In the genomic region with DNA sequence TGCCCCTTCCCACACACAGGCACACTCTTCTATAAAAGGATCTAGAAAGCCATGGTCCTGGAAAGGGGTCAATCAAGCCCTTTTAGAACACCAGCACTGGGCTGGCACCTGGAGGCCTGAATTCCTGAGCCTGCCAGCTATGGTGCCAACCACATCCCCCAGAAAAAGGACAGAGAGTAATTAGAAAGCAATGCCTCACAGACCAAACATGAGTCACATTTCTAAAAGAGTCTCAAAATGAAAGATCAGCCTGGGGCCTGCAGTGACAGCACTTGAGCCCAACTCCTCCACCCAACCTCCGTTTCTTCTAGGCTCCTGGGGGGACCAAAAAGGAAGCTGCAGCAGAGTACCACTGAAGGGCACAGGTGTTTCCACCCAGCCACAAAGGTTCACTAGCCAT, we compare ENCODE assay signal across 15 cellular contexts. TPM values are rescaled to one million over a fixed set of nuclear protein-coding genes. Genes with fewer than 3 reads are reported as not detected.
DNase-seq lines count a peak whose midpoint lies in the region; ATAC-seq, FAIRE-seq and TF ChIP-seq lines count a peak whose summit lies in the region.
"Had no signal": no experiment of that assay in that cellular context is flagged by ENCODE, and none has a peak within 500 bp of the region (broad histone marks: within the 10 kb centered on the region; RNA-seq: fewer than 3 reads in every experiment).

No MANE protein-coding gene starts in this region.

- no peak for FAIRE-seq in urothelium cell line (lab: Jason Lieb, UNC)

- no peaks in the 10 kb centered on the region for H3K36me3 ChIP-seq in suprapubic skin
- H3K36me3 ChIP-seq: gastrocnemius medialis had no signal

- CTCF ChIA-PET in RWPE1 (lab: Yijun Ruan, JAX) (interaction anchor here (0.6 kb wide), 2 partner anchors 142 to 211 kb away, joined by 3 to 5 read pairs; no protein-coding TSS in a partner anchor), Calu3 (lab: Charles Lee) (no interaction called here)

- TF ChIP-seq CTCF in RWPE1 (conservative IDR thresholded peaks at IDR 0.05; ENCODE audit: low read depth) (no peak), suprapubic skin (IDR thresholded peaks at IDR 0.05) (no peak), Calu3 (IDR thresholded peaks at IDR 0.05; ENCODE audit: unreplicated experiment) (no peak)

- no peaks in the 10 kb centered on the region for H3K27me3 Mint-ChIP-seq in activated naive CD8-positive, alpha-beta T cell treated with anti-CD3 and anti-CD28 coated beads, Interleukin-2, amount 50 U/mL, for 24 hours
- H3K27me3 Mint-ChIP-seq in activated naive CD8-positive, alpha-beta T cell treated with anti-CD3 and anti-CD28 coated beads for 36 hours, result peaks cover 6% of the 10 kb centered on the region
- no peaks in the 10 kb centered on the region for H3K27me3 Mint-ChIP-seq in Calu3 (ENCODE audit: unreplicated experiment)

- no peaks in the 10 kb centered on the region for H3K4me1 ChIP-seq in suprapubic skin
- H3K4me1 ChIP-seq: gastrocnemius medialis had no signal

- intact Hi-C loops in Calu3 (cut with micrococcal nuclease; ENCODE audit: unreplicated experiment), result no loop called here

- H3K9me3 ChIP-seq in suprapubic skin, result no peaks in the 10 kb centered on the region
- H3K9me3 ChIP-seq: gastrocnemius medialis had no signal

- no peaks in the 10 kb centered on the region for H3K36me3 Mint-ChIP-seq in activated naive CD8-positive, alpha-beta T cell treated with anti-CD3 and anti-CD28 coated beads, Interleukin-2, amount 50 U/mL, for 24 hours (ENCODE audit: low read depth)
- H3K36me3 Mint-ChIP-seq in activated naive CD8-positive, alpha-beta T cell treated with anti-CD3 and anti-CD28 coated beads for 36 hours, result no peaks in the 10 kb centered on the region
- H3K36me3 Mint-ChIP-seq in Calu3 (ENCODE audit: insufficient read depth, unreplicated experiment), result no peaks in the 10 kb centered on the region
- H3K36me3 Mint-ChIP-seq: immature natural killer cell had no signal

- no peaks in the 10 kb centered on the region for H3K9me3 Mint-ChIP-seq in activated naive CD8-positive, alpha-beta T cell treated with anti-CD3 and anti-CD28 coated beads, Interleukin-2, amount 50 U/mL, for 24 hours
- H3K9me3 Mint-ChIP-seq in activated naive CD8-positive, alpha-beta T cell treated with anti-CD3 and anti-CD28 coated beads for 36 hours, result no peaks in the 10 kb centered on the region
- H3K9me3 Mint-ChIP-seq in Calu3 (ENCODE audit: low read depth, unreplicated experiment), result peaks cover 6% of the 10 kb centered on the region
- H3K9me3 Mint-ChIP-seq: immature natural killer cell had no signal

- BruUV-seq in Calu3 (replicated peaks; lab: Mats Ljungman, UMichigan), result no TSS peak

- H3K4me3 ChIP-seq in suprapubic skin, result no peak overlapping the region
- H3K4me3 ChIP-seq: gastrocnemius medialis had no signal

- ATAC-seq in activated naive CD8-positive, alpha-beta T cell treated with anti-CD3 and anti-CD28 coated beads, Interleukin-2, amount 50 U/mL, for 24 hours, result peak; percentile 40
- ATAC-seq: gastrocnemius medialis had no signal

- no peak overlapping the region for H3K4me3 Mint-ChIP-seq in activated naive CD8-positive, alpha-beta T cell treated with anti-CD3 and anti-CD28 coated beads, Interleukin-2, amount 50 U/mL, for 24 hours
- no peak overlapping the region for H3K4me3 Mint-ChIP-seq in activated naive CD8-positive, alpha-beta T cell treated with anti-CD3 and anti-CD28 coated beads for 36 hours
- H3K4me3 Mint-ChIP-seq in Calu3 (ENCODE audit: low read depth, unreplicated experiment), result no peak overlapping the region
- H3K4me3 Mint-ChIP-seq: immature natural killer cell had no signal

- no peak for TF ChIP-seq POLR2A in suprapubic skin (IDR thresholded peaks at IDR 0.05)

- WGBS in suprapubic skin, result no CpG with 5 or more reads among the region's 1 CpG

- POLR2A ChIA-PET in RWPE1 (lab: Yijun Ruan, JAX; ENCODE audit: low non-redundant PET), result no interaction called here

- H3K27me3 ChIP-seq in suprapubic skin, result no peaks in the 10 kb centered on the region
- H3K27me3 ChIP-seq: gastrocnemius medialis had no signal

- DNase-seq in activated naive CD8-positive, alpha-beta T cell treated with anti-CD3 and anti-CD28 coated beads, Interleukin-2, amount 50 U/mL, for 24 hours, result no peak
- no peak for DNase-seq in activated naive CD8-positive, alpha-beta T cell treated with anti-CD3 and anti-CD28 coated beads for 36 hours
- peak; percentile 41 for DNase-seq in RWPE1 (ENCODE audit: low spot score)
- peak; percentile 29 for DNase-seq in fibroblast of peridontal ligament (ENCODE audit: extremely low read depth)
- DNase-seq in urothelium cell line (ENCODE audit: low spot score), result peak; percentile 71
- DNase-seq in suprapubic skin (ENCODE audit: low spot score in 2 of 2), result no peak
- DNase-seq in Calu3, result no peak
- no peak for DNase-seq in cerebellum (ENCODE audit: low spot score)
- DNase-seq: activated CD4-positive, CD25-positive, alpha-beta regulatory T cell; activated T-cell treated with anti-CD3 and anti-CD28 coated beads for 4 hours; amniotic stem cell; gastrocnemius medialis; immature natural killer cell; NCI-H1417; substantia nigra had no signal

- no peaks in the 10 kb centered on the region for H3K4me1 Mint-ChIP-seq in activated naive CD8-positive, alpha-beta T cell treated with anti-CD3 and anti-CD28 coated beads, Interleukin-2, amount 50 U/mL, for 24 hours
- no peaks in the 10 kb centered on the region for H3K4me1 Mint-ChIP-seq in activated naive CD8-positive, alpha-beta T cell treated with anti-CD3 and anti-CD28 coated beads for 36 hours
- no peaks in the 10 kb centered on the region for H3K4me1 Mint-ChIP-seq in Calu3 (ENCODE audit: low read depth, unreplicated experiment)
- H3K4me1 Mint-ChIP-seq: immature natural killer cell had no signal

- H3K27ac Mint-ChIP-seq in activated naive CD8-positive, alpha-beta T cell treated with anti-CD3 and anti-CD28 coated beads, Interleukin-2, amount 50 U/mL, for 24 hours, result no peak overlapping the region
- H3K27ac Mint-ChIP-seq in activated naive CD8-positive, alpha-beta T cell treated with anti-CD3 and anti-CD28 coated beads for 36 hours, result no peak overlapping the region
- no peak overlapping the region for H3K27ac Mint-ChIP-seq in Calu3 (ENCODE audit: unreplicated experiment)
- H3K27ac Mint-ChIP-seq: immature natural killer cell had no signal

- no peak for TF ChIP-seq EP300 in suprapubic skin (IDR thresholded peaks at IDR 0.05)

- H3K27ac ChIP-seq in RWPE1 (no peak overlapping the region), suprapubic skin (no peak overlapping the region)

RNA-seq across cellular contexts. Expression of gene MYLK, which starts 14.1 kb away (rescaled TPM):
- total RNA-seq in activated naive CD8-positive, alpha-beta T cell treated with anti-CD3 and anti-CD28 coated beads for 36 hours, result not detected
- total RNA-seq in suprapubic skin, result 10 to 100 TPM; 24.6 to 47.0 (median 39.2) TPM
- total RNA-seq in Calu3 (2022), result 8.0 and 10.7 TPM in 2 replicates
- 11.9 TPM for total RNA-seq in cerebellum

Comparison
In these comparisons a context has a peak if more than half of its experiments do, and no peak if none do; other contexts are left out.
1. DNase-seq: peak in RWPE1 (single experiment), fibroblast of peridontal ligament (single experiment) and urothelium cell line (single experiment); none in activated naive CD8-positive, alpha-beta T cell treated with anti-CD3 and anti-CD28 coated beads, Interleukin-2, amount 50 U/mL, for 24 hours (single experiment), activated naive CD8-positive, alpha-beta T cell treated with anti-CD3 and anti-CD28 coated beads for 36 hours (single experiment), suprapubic skin (0 of 2), Calu3 (single experiment) and cerebellum (single experiment).